ENCODE assay signal across 19 cellular contexts in the genomic region with DNA sequence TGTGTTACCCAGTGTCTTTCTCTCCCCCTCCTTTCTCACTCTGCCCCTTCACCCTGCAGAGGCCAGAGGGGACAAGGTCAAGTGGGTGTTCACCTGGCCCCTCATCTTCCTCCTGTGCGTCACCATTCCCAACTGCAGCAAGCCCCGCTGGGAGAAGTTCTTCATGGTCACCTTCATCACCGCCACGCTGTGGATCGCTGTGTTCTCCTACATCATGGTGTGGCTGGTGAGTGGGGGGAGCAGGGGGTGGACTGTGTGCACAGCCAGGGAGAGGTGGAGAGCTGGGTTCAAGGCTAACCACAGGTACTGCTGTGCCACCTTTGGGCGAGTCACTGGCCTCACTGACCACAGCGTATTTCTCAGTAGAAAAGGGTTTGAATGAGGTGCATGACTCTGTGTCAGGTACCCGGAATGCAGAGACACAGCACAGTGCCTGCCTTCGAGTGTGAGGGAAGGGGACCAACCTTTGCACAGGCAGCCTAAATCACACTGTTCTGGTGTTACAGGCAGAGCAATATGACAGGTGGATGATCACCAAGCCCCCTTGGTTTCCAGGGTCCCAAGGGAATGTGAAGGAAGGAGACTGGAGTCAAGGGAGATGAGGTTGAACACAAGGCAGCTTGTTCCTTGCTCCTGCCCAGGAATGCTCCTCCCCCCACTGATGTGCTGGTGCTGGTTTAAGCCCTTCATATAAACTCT.
"Had no signal": no experiment of that assay in that cellular context is flagged by ENCODE, and none has a peak within 500 bp of the region (broad histone marks: within the 10 kb centered on the region; RNA-seq: fewer than 3 reads in every experiment).

No MANE protein-coding gene starts in this region.

- H3K36me3 ChIP-seq: gastroesophageal sphincter, thoracic aorta, upper lobe of left lung had no signal

- ATAC-seq: activated naive CD8-positive, alpha-beta T cell treated with anti-CD3 and anti-CD28 coated beads, Interleukin-2, amount 50 U/mL, for 24 hours; gastroesophageal sphincter; left colon; psoas muscle; stimulated activated naive CD8-positive, alpha-beta T cell treated with anti-CD3 and anti-CD28 coated beads, Interleukin-15, Interleukin-2, amounts not matched to agents 100 U/mL and 50 U/mL, for 24 hours had no signal

- H3K9me3 ChIP-seq: gastroesophageal sphincter, psoas muscle, thoracic aorta, upper lobe of left lung had no signal

- H3K4me3 ChIP-seq: gastroesophageal sphincter, hepatocyte, psoas muscle, thoracic aorta, upper lobe of left lung had no signal

- H3K27me3 ChIP-seq: gastroesophageal sphincter, hepatocyte, upper lobe of left lung had no signal

- DNase-seq: activated CD4-positive, alpha-beta T cell treated with anti-CD3 and anti-CD28 coated beads for 4 hours; activated CD4-positive, alpha-beta T cell treated with anti-CD3 and anti-CD28 coated beads, Interleukin-2, amount 50 U/mL, for 4 hours; activated naive CD8-positive, alpha-beta T cell treated with anti-CD3 and anti-CD28 coated beads, Interleukin-2, amount 50 U/mL, for 24 hours; activated T-cell treated with anti-CD3 and anti-CD28 coated beads, Interleukin-2, amount 50 U/mL, for 48 hours; amygdala; effector memory CD4-positive, alpha-beta T cell; kidney; naive B cell; nephron progenitor cell; psoas muscle; stimulated activated naive CD8-positive, alpha-beta T cell treated with anti-CD3 and anti-CD28 coated beads, Interleukin-15, Interleukin-2, amounts not matched to agents 100 U/mL and 50 U/mL, for 24 hours; T-helper 9 cell had no signal

- H3K4me1 ChIP-seq: gastroesophageal sphincter, parathyroid adenoma, psoas muscle had no signal

- H3K27ac ChIP-seq: gastroesophageal sphincter, hepatocyte, parathyroid adenoma, psoas muscle, thoracic aorta, upper lobe of left lung, VCaP had no signal
